In genomic region chr7:1457949-1458675, GRCh38 we compare ENCODE assay signal across 7 cellular contexts. TPM values are rescaled to one million over a fixed set of nuclear protein-coding genes. Genes with fewer than 3 reads are reported as not detected.
DNase-seq lines count a peak whose midpoint lies in the region; ATAC-seq and TF ChIP-seq lines count a peak whose summit lies in the region.

No MANE protein-coding gene starts in this region.

- H3K9me3 ChIP-seq in HUES48 (ENCODE audit: control insufficient read depth, insufficient read depth, low read length) (no peaks in the 10 kb centered on the region), WERI-Rb-1 (ENCODE audit: severe bottlenecking) (no peaks in the 10 kb centered on the region), spleen (no peaks in the 10 kb centered on the region)

- no peak for ATAC-seq in activated CD4-positive, CD25-positive, alpha-beta regulatory T cell treated with anti-CD3 and anti-CD28 coated beads, Interleukin-2, amount 50 U/mL, for 24 hours
- no peak for ATAC-seq in esophagus mucosa

- H3K27ac ChIP-seq in HUES48 (ENCODE audit: low read depth, low read length) (no peak overlapping the region), WERI-Rb-1 (no peak overlapping the region), spleen (peak overlapping the region; percentile 67 to 88 (median 84))

- H3K9me3 Mint-ChIP-seq in glutamatergic neuron (ENCODE audit: unreplicated experiment) = peaks cover 2% of the 10 kb centered on the region

- peaks cover 6% of the 10 kb centered on the region for H3K4me1 Mint-ChIP-seq in glutamatergic neuron (ENCODE audit: low read depth, unreplicated experiment)

- TF ChIP-seq POLR2A in spleen (IDR thresholded peaks at IDR 0.05) = no peak

- H3K4me3 ChIP-seq in HUES48 (ENCODE audit: low read depth, low read length) = peak overlapping the region; percentile 85; the same call in 1 of the 2 replicates
- H3K4me3 ChIP-seq in WERI-Rb-1 (ENCODE audit: low read depth, low read length) = peak overlapping the region; percentile 73
- peak overlapping the region; percentile 78 to 98 (median 86) for H3K4me3 ChIP-seq in spleen

- peak overlapping the region; percentile 71 for H3K4me3 Mint-ChIP-seq in glutamatergic neuron (ENCODE audit: unreplicated experiment)

- H3K27ac Mint-ChIP-seq in glutamatergic neuron (ENCODE audit: unreplicated experiment) = no peak overlapping the region

- H3K4me1 ChIP-seq in HUES48 (ENCODE audit: control insufficient read depth, insufficient read depth, low read length) = peaks cover 3% of the 10 kb centered on the region; the same call in 1 of the 2 replicates
- H3K4me1 ChIP-seq in spleen = peaks cover 28 to 96% (median 82%) of the 10 kb centered on the region in 6 donors

- intact Hi-C loops in spleen (cut with DNase I; ENCODE audit: low total_unique reads) = no loop called here

- no peak for TF ChIP-seq CTCF in WERI-Rb-1 (IDR thresholded peaks at IDR 0.05; ENCODE audit: low read depth, low read length)
- TF ChIP-seq CTCF in glutamatergic neuron (IDR thresholded peaks at IDR 0.05; ENCODE audit: partially characterized antibody, unreplicated experiment) = no peak
- no peak for TF ChIP-seq CTCF in spleen (IDR thresholded peaks at IDR 0.05 in 8 of 11, conservative IDR thresholded peaks at IDR 0.05 in 3 of 11)

- peaks cover 5% of the 10 kb centered on the region for H3K27me3 Mint-ChIP-seq in glutamatergic neuron (ENCODE audit: unreplicated experiment)

- H3K36me3 ChIP-seq in HUES48 (ENCODE audit: control insufficient read depth, insufficient read depth, low read length) = no peaks in the 10 kb centered on the region
- H3K36me3 ChIP-seq in WERI-Rb-1 = no peaks in the 10 kb centered on the region
- H3K36me3 ChIP-seq in spleen = no peaks in the 10 kb centered on the region

- DNase-seq in WERI-Rb-1 = no peak
- DNase-seq in glutamatergic neuron = no peak
- DNase-seq in spleen = no peak
- DNase-seq in NCI-H2171 treated with DMSO at 0.1 percent for 48 hours (lab: John Stamatoyannopoulos, UW) = no peak

- H3K36me3 Mint-ChIP-seq in glutamatergic neuron (ENCODE audit: unreplicated experiment) = no peaks in the 10 kb centered on the region

- WGBS in spleen, 5 donors = 21 to 53% (median 38%) methylated on average over 9 to 23 of the region's 23 CpGs

- H3K9ac ChIP-seq in HUES48 (ENCODE audit: low read depth, low read length) = no peak overlapping the region

- H3K27me3 ChIP-seq in HUES48 (ENCODE audit: control insufficient read depth, insufficient read depth, low read length) (no peaks in the 10 kb centered on the region), WERI-Rb-1 (ENCODE audit: insufficient read depth, low read depth, severe bottlenecking) (no peaks in the 10 kb centered on the region), spleen (replicated peaks in 1 of 7) (no peaks in the 10 kb centered on the region)

RNA-seq across cellular contexts. Expression of gene MICALL2, which starts 1.2 kb away (rescaled TPM):
- 28.0 TPM for total RNA-seq in glutamatergic neuron (ENCODE audit: unreplicated experiment)
- 100 to 1,000 TPM in 3 of 7 donors, 10 to 100 TPM in 4; 36.3 to 182 (median 75.8) TPM for total RNA-seq in spleen
- 100 to 1,000 TPM in 2 of 3 donors, 10 to 100 TPM in 1; 74.1 to 361 (median 307) TPM for polyA plus RNA-seq in spleen
- 16.1 TPM for total RNA-seq in esophagus mucosa

RNA-seq across cellular contexts. Expression of gene INTS1, which starts 46.1 kb away (rescaled TPM):
- total RNA-seq in glutamatergic neuron (ENCODE audit: unreplicated experiment) (108 TPM), spleen (10 to 100 TPM; 47.3 to 95.7 (median 79.0) TPM), esophagus mucosa (50.4 TPM)
- 100 to 1,000 TPM in 1 of 3 donors, 10 to 100 TPM in 2; 51.4 to 126 (median 80.3) TPM for polyA plus RNA-seq in spleen

Comparison
In these comparisons a context has a peak if more than half of its experiments do, and no peak if none do; other contexts are left out.
1. H3K27ac ChIP-seq: peak in spleen (8 of 8); none in HUES48 (single experiment) and WERI-Rb-1 (single experiment).
2. Peak in every context shown above with its lines, with median percentiles within 50 percentile points of each other: H3K4me3 ChIP-seq.